Comparison of ENCODE assay signal across 1 cellular context in the genomic region with DNA sequence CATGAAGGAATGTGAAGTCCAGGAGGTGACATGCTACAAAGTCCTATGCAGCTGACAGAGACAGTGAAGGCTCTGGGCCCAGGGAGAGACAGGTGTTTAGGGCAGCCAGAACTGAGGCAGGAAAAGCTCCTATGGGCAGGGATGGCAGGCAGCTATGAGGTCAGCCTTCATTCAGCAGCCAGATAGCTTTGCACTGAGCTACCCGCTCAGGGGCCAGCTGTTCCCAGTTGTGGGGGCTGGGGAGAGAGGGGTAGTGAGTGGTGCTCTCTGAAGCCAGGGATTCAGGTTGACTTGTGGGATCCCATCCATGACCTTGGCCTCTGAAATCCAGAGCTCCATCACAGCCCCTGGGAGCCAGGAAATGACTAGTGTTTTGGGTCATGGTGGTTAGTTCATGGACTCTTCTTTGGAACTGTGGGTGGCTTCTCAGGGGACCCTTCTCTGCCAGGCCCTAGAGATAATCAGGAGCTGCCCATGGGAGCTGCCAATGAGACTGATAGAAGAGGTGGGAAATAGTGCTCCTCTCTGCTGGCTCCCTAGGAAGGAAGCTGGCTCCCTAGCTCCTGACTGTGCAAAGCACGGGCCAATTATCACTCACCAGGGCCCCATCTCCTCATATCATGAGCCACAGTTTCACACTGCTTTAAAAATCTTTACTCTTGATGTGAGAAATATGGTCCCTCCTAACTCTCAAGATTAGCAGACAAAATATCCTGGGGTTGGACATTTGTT.
TF ChIP-seq lines count a peak whose summit lies in the region.

No MANE protein-coding gene starts in this region.

TF ChIP-seq in HepG2, 621 proteins besides CTCF, POLR2A, EP300 and RAD21 (continued from another document):
- TF ChIP-seq ZNF501 (CRISPR knock-in tag; IDR thresholded peaks at IDR 0.05) (0 out of 2 replicates have a peak, but pooled peaks have one; percentile 19), PAXIP1 (CRISPR knock-in tag; conservative IDR thresholded peaks at IDR 0.05) (0 out of 2 replicates have a peak, but pooled peaks have one; percentile 25), ZNF737 (CRISPR knock-in tag; IDR thresholded peaks at IDR 0.05; ENCODE audit: borderline replicate concordance) (0 out of 2 replicates have a peak, but pooled peaks have one; percentile 43), HNF1B (CRISPR knock-in tag; IDR thresholded peaks at IDR 0.05) (peak; percentile 35; the same call in 1 of the 2 replicates)
